In the genomic region with DNA sequence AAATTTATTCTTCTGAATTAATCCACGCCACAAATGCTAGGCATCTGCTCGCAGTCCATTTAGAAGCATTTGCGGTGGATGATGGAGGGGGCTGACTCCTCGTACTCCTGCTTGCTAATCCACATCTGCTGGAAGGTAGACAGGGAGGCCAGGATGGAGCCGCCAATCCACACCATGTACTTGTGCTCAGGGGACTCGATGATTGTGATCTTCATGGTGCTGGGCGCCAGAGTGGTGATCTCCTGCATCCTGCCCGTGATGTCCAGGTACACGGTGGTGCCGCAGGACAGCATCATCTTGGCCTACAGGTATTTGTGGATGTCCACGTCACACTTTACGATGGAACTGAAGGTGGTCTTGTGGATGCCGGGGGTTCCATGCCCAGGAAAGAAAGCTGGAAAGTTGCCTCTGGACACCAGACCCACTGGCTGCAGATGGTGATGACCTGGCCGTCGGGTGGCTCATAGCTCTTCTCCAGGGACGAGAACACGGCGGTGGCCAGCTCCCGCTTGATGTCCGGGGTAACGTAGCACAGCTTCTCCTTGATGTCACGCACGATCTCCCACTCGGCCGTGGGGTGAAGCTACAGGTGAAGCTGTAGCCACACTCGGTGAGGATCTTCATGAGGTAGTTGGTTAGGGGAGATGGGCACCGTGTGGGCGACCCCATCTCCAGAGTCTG, we compare ENCODE assay signal across 8 cellular contexts.
"Had no signal": no experiment of that assay in that cellular context is flagged by ENCODE, and none has a peak within 500 bp of the region (broad histone marks: within the 10 kb centered on the region; RNA-seq: fewer than 3 reads in every experiment).

No MANE protein-coding gene starts in this region.

- H3K27me3 Mint-ChIP-seq: IgD-negative memory B cell had no signal

- DNase-seq: GM23248, GOT3, H7, HCEC 1CT, KBM-7 had no signal

- H3K36me3 Mint-ChIP-seq: IgD-negative memory B cell had no signal

- H3K4me1 Mint-ChIP-seq: IgD-negative memory B cell had no signal

- H3K4me3 ChIP-seq: GM23248 had no signal

- H3K9ac ChIP-seq: GM23248, KMS-11 had no signal

- H3K4me2 ChIP-seq: KMS-11 had no signal

- H3K27ac ChIP-seq: GM23248, HL-60, KMS-11 had no signal

- H2AFZ ChIP-seq: GM23248 had no signal
